19 cellular contexts compared by ENCODE assay signal in the genomic region with DNA sequence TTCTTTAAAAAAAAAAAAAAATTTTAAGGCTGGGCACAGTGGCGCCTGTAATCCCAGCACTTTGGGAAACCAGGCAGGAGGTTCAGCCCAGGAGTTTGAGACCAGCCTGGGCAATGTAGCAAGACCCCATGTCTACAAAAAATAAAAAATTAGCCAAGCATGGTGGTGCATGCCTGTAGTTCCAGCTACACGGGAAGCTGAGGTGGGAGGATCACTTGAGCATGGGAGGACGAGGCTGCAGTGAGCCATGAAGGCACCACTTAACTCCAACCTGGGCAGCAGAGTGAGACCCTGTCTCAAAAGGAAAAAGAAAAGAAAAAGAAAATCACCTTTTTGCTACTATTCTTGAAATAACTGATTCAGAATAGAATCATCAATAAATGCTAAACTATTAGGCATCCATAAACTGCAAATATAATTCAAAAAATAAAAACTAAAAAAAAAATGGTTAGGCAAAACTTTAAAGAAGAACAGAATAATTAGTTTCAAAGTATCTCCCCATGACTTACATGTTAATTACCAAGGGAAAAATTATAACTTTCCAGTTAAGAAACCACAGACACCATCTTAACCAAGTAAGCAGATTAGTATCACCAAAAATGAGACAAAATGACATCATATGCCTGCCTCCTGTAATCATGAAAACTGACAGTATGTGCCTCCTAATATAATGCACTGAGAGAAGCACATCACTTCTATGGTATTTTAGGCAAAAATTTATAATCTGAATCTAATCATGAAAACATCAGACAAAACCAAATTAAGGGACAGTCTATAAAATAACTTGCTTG.
A peak's percentile ranks its signal among the peaks of the same experiment; 100 is the strongest.
DNase-seq lines count a peak whose midpoint lies in the region; ATAC-seq, FAIRE-seq and TF ChIP-seq lines count a peak whose summit lies in the region.
"Had no signal": no experiment of that assay in that cellular context is flagged by ENCODE, and none has a peak within 500 bp of the region (broad histone marks: within the 10 kb centered on the region; RNA-seq: fewer than 3 reads in every experiment).

No MANE protein-coding gene starts in this region.

- H3K9me3 ChIP-seq in GM12878 (replicated peaks; ENCODE audit: control insufficient read depth, insufficient read depth, low read length), result no peaks in the 10 kb centered on the region
- no peaks in the 10 kb centered on the region for H3K9me3 ChIP-seq in mucosa of descending colon
- H3K9me3 ChIP-seq: A549; BLaER1 treated with 17β-estradiol and CSF1 and Interleukin-3, amounts not matched to agents 10 nM and 100 nM had no signal

- no peak overlapping the region for H3K4me3 Mint-ChIP-seq in activated CD8-positive, alpha-beta memory T cell treated with anti-CD3 and anti-CD28 coated beads, Interleukin-2, amount 10 ng/mL, durations not matched to agents 7 days and 5 days
- no peak overlapping the region for H3K4me3 Mint-ChIP-seq in activated CD8-positive, alpha-beta T cell treated with anti-CD3 and anti-CD28 coated beads for 36 hours
- H3K4me3 Mint-ChIP-seq: CD8-positive, alpha-beta memory T cell had no signal

- intact Hi-C loops in activated CD8-positive, alpha-beta T cell treated with anti-CD3 and anti-CD28 coated beads for 36 hours (cut with micrococcal nuclease), result no loop called here
- intact Hi-C loops in GM12878 (cut with micrococcal nuclease; ENCODE audit: unreplicated experiment) (no loop called here), mucosa of descending colon (cut with DNase I, micrococcal nuclease) (no loop called here)

- no peak overlapping the region for H3K27ac Mint-ChIP-seq in activated CD8-positive, alpha-beta memory T cell treated with anti-CD3 and anti-CD28 coated beads, Interleukin-2, amount 10 ng/mL, durations not matched to agents 7 days and 5 days
- H3K27ac Mint-ChIP-seq in activated CD8-positive, alpha-beta T cell treated with anti-CD3 and anti-CD28 coated beads for 36 hours, result no peak overlapping the region
- H3K27ac Mint-ChIP-seq: CD8-positive, alpha-beta memory T cell had no signal

- no peak overlapping the region for H2AFZ ChIP-seq in GM12878 (ENCODE audit: control insufficient read depth, low read depth, low read length)

- no peak for TF ChIP-seq CTCF in activated CD8-positive, alpha-beta T cell treated with anti-CD3 and anti-CD28 coated beads for 36 hours (IDR thresholded peaks at IDR 0.05)
- no peak for TF ChIP-seq CTCF in GM12878 (IDR thresholded peaks at IDR 0.05 in 2 of 3, conservative IDR thresholded peaks at IDR 0.05 in 1 of 3; ENCODE audit: control insufficient read depth in 2 of 3, extremely low read depth in 1 of 3, insufficient read depth in 1 of 3, low read depth in 3 of 3, low read length in 3 of 3)
- TF ChIP-seq CTCF in mucosa of descending colon (IDR thresholded peaks at IDR 0.05), result no peak

- in situ Hi-C loops in GM12878 (cut with MboI), result no loop called here

- no peak for TF ChIP-seq EP300 in GM12878 (IDR thresholded peaks at IDR 0.05; ENCODE audit: borderline replicate concordance in 1 of 2, control insufficient read depth in 1 of 2, low read depth in 2 of 2, low read length in 2 of 2)

- WGBS in GM12878 (ENCODE audit: insufficient coverage, insufficient replicate concordance, low lambda C conversion rate, missing lambda C conversion rate), result 62% methylated on average over 3 of the region's 3 CpGs

- CTCF ChIA-PET in activated CD8-positive, alpha-beta memory T cell treated with anti-CD3 and anti-CD28 coated beads, Interleukin-2, amount 10 ng/mL, durations not matched to agents 7 days and 5 days (lab: Charles Lee), result no interaction called here
- CTCF ChIA-PET in activated CD8-positive, alpha-beta T cell treated with anti-CD3 and anti-CD28 coated beads for 36 hours (lab: Charles Lee), result no interaction called here
- CTCF ChIA-PET in GM12878 (lab: Yijun Ruan, JAX), result interaction anchor here (0.8 to 2.9 kb wide), 3 partner anchors 23 to 306 kb away, joined by 3 to 16 read pairs (median 3); no protein-coding TSS in a partner anchor

- H3K4me1 ChIP-seq in GM12878 (ENCODE audit: control insufficient read depth, insufficient read depth, low read length) (no peaks in the 10 kb centered on the region), mucosa of descending colon (ENCODE audit: low read depth) (no peaks in the 10 kb centered on the region)
- H3K4me1 ChIP-seq: A549; BLaER1 treated with 17β-estradiol and CSF1 and Interleukin-3, amounts not matched to agents 10 nM and 100 nM had no signal

- FAIRE-seq in GM18507 (lab: Jason Lieb, UNC), result peak; percentile 15
- FAIRE-seq in GM12878 (lab: Jason Lieb, UNC), result no peak

- H3K27me3 ChIP-seq in GM12878 (replicated peaks in 1 of 2; ENCODE audit: control insufficient read depth in 2 of 2, insufficient read depth in 2 of 2, low read length in 1 of 2), result no peaks in the 10 kb centered on the region
- H3K27me3 ChIP-seq: BLaER1 treated with 17β-estradiol and CSF1 and Interleukin-3, amounts not matched to agents 10 nM and 100 nM had no signal

- H3K4me3 ChIP-seq in GM12878, result no peak overlapping the region
- H3K4me3 ChIP-seq in mucosa of descending colon, result no peak overlapping the region
- H3K4me3 ChIP-seq: A549; BLaER1 treated with 17β-estradiol and CSF1 and Interleukin-3, amounts not matched to agents 10 nM and 100 nM had no signal

- no peaks in the 10 kb centered on the region; the same call in 1 of the 2 replicates for H3K79me2 ChIP-seq in GM12878 (ENCODE audit: control insufficient read depth, insufficient read depth, low read length)

- H3K36me3 Mint-ChIP-seq in activated CD8-positive, alpha-beta memory T cell treated with anti-CD3 and anti-CD28 coated beads, Interleukin-2, amount 10 ng/mL, durations not matched to agents 7 days and 5 days, result no peaks in the 10 kb centered on the region
- peaks cover 14% of the 10 kb centered on the region for H3K36me3 Mint-ChIP-seq in activated CD8-positive, alpha-beta T cell treated with anti-CD3 and anti-CD28 coated beads for 36 hours (ENCODE audit: low read depth)

- no peak overlapping the region for H3K27ac ChIP-seq in GM12878 (ENCODE audit: control insufficient read depth, insufficient read depth)
- H3K27ac ChIP-seq: A549; BLaER1 treated with 17β-estradiol and CSF1 and Interleukin-3, amounts not matched to agents 10 nM and 100 nM had no signal

- RAD21 ChIA-PET in GM12878 (lab: Charles Lee; ENCODE audit: unreplicated experiment), result interaction anchor here (2.9 kb wide), 1 partner anchor 305 kb away, joined by 12 read pairs; no protein-coding TSS in a partner anchor

- POLR2A ChIA-PET in activated CD8-positive, alpha-beta T cell treated with anti-CD3 and anti-CD28 coated beads for 36 hours (lab: Charles Lee), result interaction anchor here (0.9 kb wide), 1 partner anchor 49 kb away, joined by 3 read pairs; no protein-coding TSS in a partner anchor
- POLR2A ChIA-PET in GM12878 (lab: Charles Lee), result no interaction called here

- H3K4me1 Mint-ChIP-seq in activated CD8-positive, alpha-beta memory T cell treated with anti-CD3 and anti-CD28 coated beads, Interleukin-2, amount 10 ng/mL, durations not matched to agents 7 days and 5 days, result peaks cover 6% of the 10 kb centered on the region
- peaks cover 35% of the 10 kb centered on the region for H3K4me1 Mint-ChIP-seq in activated CD8-positive, alpha-beta T cell treated with anti-CD3 and anti-CD28 coated beads for 36 hours (ENCODE audit: low read depth)

- H3K9me3 Mint-ChIP-seq in activated CD8-positive, alpha-beta memory T cell treated with anti-CD3 and anti-CD28 coated beads, Interleukin-2, amount 10 ng/mL, durations not matched to agents 7 days and 5 days (ENCODE audit: low read depth), result no peaks in the 10 kb centered on the region
- H3K9me3 Mint-ChIP-seq in activated CD8-positive, alpha-beta T cell treated with anti-CD3 and anti-CD28 coated beads for 36 hours, result no peaks in the 10 kb centered on the region
- H3K9me3 Mint-ChIP-seq: CD8-positive, alpha-beta memory T cell had no signal

- no peaks in the 10 kb centered on the region for H4K20me1 ChIP-seq in GM12878 (ENCODE audit: control insufficient read depth, insufficient read depth)

- no peak for TF ChIP-seq POLR2A in GM12878 (IDR thresholded peaks at IDR 0.05; ENCODE audit: low read depth, low read length)

- no TSS peak for BruUV-seq in GM12878 (replicated peaks; lab: Mats Ljungman, UMichigan)

- TF ChIP-seq RAD21 in GM12878 (IDR thresholded peaks at IDR 0.05; ENCODE audit: insufficient read depth, low read depth, low read length), result no peak

- no peak overlapping the region for H3K9ac ChIP-seq in GM12878 (ENCODE audit: control insufficient read depth, insufficient read depth, low read length)
- H3K9ac ChIP-seq: BLaER1 treated with 17β-estradiol and CSF1 and Interleukin-3, amounts not matched to agents 10 nM and 100 nM had no signal

- peak; percentile 36 for ATAC-seq in activated CD8-positive, alpha-beta memory T cell treated with anti-CD3 and anti-CD28 coated beads, Interleukin-2, amount 10 ng/mL, durations not matched to agents 7 days and 5 days
- peak; percentile 56 for ATAC-seq in activated CD8-positive, alpha-beta T cell treated with anti-CD3 and anti-CD28 coated beads for 36 hours
- peak; percentile 74 for ATAC-seq in GM12878
- ATAC-seq in GM21717 (IDR thresholded peaks at IDR 0.05; ENCODE audit: unreplicated experiment), result no peak
- ATAC-seq in mucosa of descending colon, result no peak
- ATAC-seq: A549 had no signal

- H3K36me3 ChIP-seq in GM12878 (ENCODE audit: control insufficient read depth in 2 of 2, insufficient read depth in 2 of 2, low read length in 1 of 2) (peaks cover 2 to 7% of the 10 kb centered on the region in 2 experiments; a peak in 2 of 4 replicates), mucosa of descending colon (ENCODE audit: low read depth) (no peaks in the 10 kb centered on the region)

- no peaks in the 10 kb centered on the region for H3K27me3 Mint-ChIP-seq in activated CD8-positive, alpha-beta memory T cell treated with anti-CD3 and anti-CD28 coated beads, Interleukin-2, amount 10 ng/mL, durations not matched to agents 7 days and 5 days
- H3K27me3 Mint-ChIP-seq in activated CD8-positive, alpha-beta T cell treated with anti-CD3 and anti-CD28 coated beads for 36 hours, result no peaks in the 10 kb centered on the region
- H3K27me3 Mint-ChIP-seq: CD8-positive, alpha-beta memory T cell had no signal

- SMC1A ChIA-PET in GM12878 (lab: Charles Lee; ENCODE audit: uncharacterized antibody, unreplicated experiment), result interaction anchor here (1.2 to 2.5 kb wide), 2 partner anchors 24 to 114 kb away, joined by 3 to 6 read pairs; no protein-coding TSS in a partner anchor

- H3K4me2 ChIP-seq in GM12878 (ENCODE audit: control insufficient read depth, insufficient read depth), result no peak overlapping the region
- H3K4me2 ChIP-seq: A549; BLaER1 treated with 17β-estradiol and CSF1 and Interleukin-3, amounts not matched to agents 10 nM and 100 nM had no signal

- DNase-seq in activated CD8-positive, alpha-beta memory T cell treated with anti-CD3 and anti-CD28 coated beads, Interleukin-2, amount 10 ng/mL, durations not matched to agents 7 days and 5 days, result no peak
- DNase-seq in activated CD8-positive, alpha-beta memory T cell treated with anti-CD3 and anti-CD28 coated beads, Interleukin-2, amount 50 U/mL, for 4 hours, result no peak
- DNase-seq in GM18507 (ENCODE audit: extremely low spot score, insufficient read length, low read depth), result no peak
- DNase-seq in activated CD8-positive, alpha-beta T cell treated with anti-CD3 and anti-CD28 coated beads for 36 hours, result no peak
- DNase-seq in GM12878 (ENCODE audit: low read depth, low spot score), result no peak
- DNase-seq in activated gamma-delta T cell (lab: John Stamatoyannopoulos, UW), result no peak
- DNase-seq in mucosa of descending colon, result no peak
- DNase-seq: CD8-positive, alpha-beta memory T cell; DMS79 treated with DMSO at 0.1 percent for 48 hours; H7; Kasumi-1; MM.1S; NCI-H1092 treated with DMSO at 0.1 percent for 48 hours; NCI-H1694; NCI-H510A treated with DMSO at 0.1 percent for 48 hours; NCI-H82 had no signal

Comparison
In these comparisons a context has a peak if more than half of its experiments do, and no peak if none do; other contexts are left out.
1. ATAC-seq: peak in activated CD8-positive, alpha-beta memory T cell treated with anti-CD3 and anti-CD28 coated beads, Interleukin-2, amount 10 ng/mL, durations not matched to agents 7 days and 5 days (single experiment), activated CD8-positive, alpha-beta T cell treated with anti-CD3 and anti-CD28 coated beads for 36 hours (single experiment) and GM12878 (single experiment); none in GM21717 (single experiment) and mucosa of descending colon (single experiment).